In genomic region chrX:41561045-41561444, GRCh38 we compare ENCODE assay signal across 7 cellular contexts.
DNase-seq lines count a peak whose midpoint lies in the region; ATAC-seq and TF ChIP-seq lines count a peak whose summit lies in the region.

No MANE protein-coding gene starts in this region.

- no peak for TF ChIP-seq CTCF in GM12865 (IDR thresholded peaks at IDR 0.05; ENCODE audit: insufficient read depth, low read depth, low read length, missing control alignments)
- TF ChIP-seq CTCF in type B pancreatic cell (conservative IDR thresholded peaks at IDR 0.05), result no peak

- H3K4me1 Mint-ChIP-seq in type B pancreatic cell (ENCODE audit: unreplicated experiment), result peaks cover 13% of the 10 kb centered on the region

- peak; percentile 86 for ATAC-seq in GM21576 (IDR thresholded peaks at IDR 0.05; ENCODE audit: unreplicated experiment)

- DNase-seq in GM12865 (ENCODE audit: low read depth) (peak; percentile 69), M059J (ENCODE audit: low read depth) (peak; percentile 82), hepatic stellate cell (ENCODE audit: low spot score) (peak; percentile 40), type B pancreatic cell (ENCODE audit: extremely low spot score, unreplicated experiment) (no peak), NCI-H1930 (lab: John Stamatoyannopoulos, UW) (no peak)
- DNase-seq in activated effector memory CD4-positive, alpha-beta T cell treated with Interleukin-2 at 50 U/mL for 16 hours, result peak; percentile 9

- peak overlapping the region; percentile 71 for H3K27ac Mint-ChIP-seq in type B pancreatic cell

- peaks cover 8% of the 10 kb centered on the region for H3K36me3 Mint-ChIP-seq in type B pancreatic cell

- no peak overlapping the region for H3K4me3 Mint-ChIP-seq in type B pancreatic cell

- no peaks in the 10 kb centered on the region for H3K27me3 Mint-ChIP-seq in type B pancreatic cell

- H3K9me3 Mint-ChIP-seq in type B pancreatic cell, result no peaks in the 10 kb centered on the region

- no peak overlapping the region for H3K4me3 ChIP-seq in GM12865 (ENCODE audit: low read depth, low read length)

Comparison
In these comparisons a context has a peak if more than half of its experiments do, and no peak if none do; other contexts are left out.
1. DNase-seq: peak in GM12865 (single experiment), M059J (single experiment), activated effector memory CD4-positive, alpha-beta T cell treated with Interleukin-2 at 50 U/mL for 16 hours (single experiment) and hepatic stellate cell (single experiment); none in type B pancreatic cell (single experiment) and NCI-H1930 (0 of 2).